In the genomic region with DNA sequence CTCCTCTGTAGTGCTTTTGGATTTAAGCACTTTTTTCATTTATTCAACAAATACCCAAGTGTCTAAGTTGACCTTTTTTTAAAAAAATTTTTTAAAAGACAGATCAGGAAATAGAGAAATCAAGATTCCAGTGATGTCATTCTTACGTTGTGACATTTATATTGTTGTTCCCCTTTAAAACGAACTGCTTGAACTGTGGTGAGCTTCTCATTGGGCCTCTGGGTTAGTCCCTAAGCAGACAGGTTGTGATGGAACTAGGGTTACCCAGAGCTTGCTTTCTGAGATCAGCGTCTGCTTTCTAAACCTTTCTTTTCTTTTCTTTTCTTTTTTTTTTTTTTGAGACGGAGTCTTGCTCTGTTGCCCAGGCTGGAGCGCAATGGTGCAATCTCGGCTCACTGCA, we compare ENCODE assay signal across 15 cellular contexts. TPM values are rescaled to one million over a fixed set of nuclear protein-coding genes. Genes with fewer than 3 reads are reported as not detected.
DNase-seq lines count a peak whose midpoint lies in the region; ATAC-seq lines count a peak whose summit lies in the region.
"Had no signal": no experiment of that assay in that cellular context is flagged by ENCODE, and none has a peak within 500 bp of the region (broad histone marks: within the 10 kb centered on the region; RNA-seq: fewer than 3 reads in every experiment).

No MANE protein-coding gene starts in this region.

- H3K27ac Mint-ChIP-seq in activated CD4-positive, alpha-beta T cell treated with anti-CD3 and anti-CD28 coated beads for 36 hours: no peak overlapping the region
- no peak overlapping the region for H3K27ac Mint-ChIP-seq in activated CD4-positive, alpha-beta T cell treated with anti-CD3 and anti-CD28 coated beads, Interleukin-2, amount 10 ng/mL, durations not matched to agents 7 days and 5 days
- H3K27ac Mint-ChIP-seq in stimulated activated naive CD8-positive, alpha-beta T cell treated with anti-CD3 and anti-CD28 coated beads, Interleukin-15, amount 100 ng/mL, for 72 hours: no peak overlapping the region
- H3K27ac Mint-ChIP-seq in activated T-helper 2 cell treated with anti-CD3 and anti-CD28 coated beads, Interferon-gamma antibody, Interleukin-2, Interleukin-4, amounts not matched to agents 10 μg/mL and 5 μg/mL and 100 μg/mL, durations not matched to agents 14 hours and 24 hours and 36 hours: peak overlapping the region; percentile 42
- no peak overlapping the region for H3K27ac Mint-ChIP-seq in immature natural killer cell
- H3K27ac Mint-ChIP-seq: B cell, HFFc6 had no signal

- ATAC-seq in activated CD4-positive, alpha-beta T cell treated with anti-CD3 and anti-CD28 coated beads for 36 hours: peak; percentile 42
- peak; percentile 57 for ATAC-seq in stimulated activated naive CD8-positive, alpha-beta T cell treated with anti-CD3 and anti-CD28 coated beads, Interleukin-15, Interleukin-2, amounts not matched to agents 100 U/mL and 50 U/mL, for 24 hours
- ATAC-seq in stimulated activated naive CD8-positive, alpha-beta T cell treated with anti-CD3 and anti-CD28 coated beads, Interleukin-15, amount 100 ng/mL, for 72 hours: no peak

- DNase-seq in activated CD4-positive, alpha-beta T cell treated with anti-CD3 and anti-CD28 coated beads for 36 hours: no peak
- DNase-seq in activated CD4-positive, alpha-beta T cell treated with anti-CD3 and anti-CD28 coated beads, Interleukin-2, amount 10 ng/mL, durations not matched to agents 7 days and 5 days: no peak
- DNase-seq in stimulated activated naive CD8-positive, alpha-beta T cell treated with anti-CD3 and anti-CD28 coated beads, Interleukin-15, Interleukin-2, amounts not matched to agents 100 U/mL and 50 U/mL, for 24 hours: no peak
- no peak for DNase-seq in stimulated activated naive CD8-positive, alpha-beta T cell treated with anti-CD3 and anti-CD28 coated beads, Interleukin-15, amount 100 ng/mL, for 72 hours
- no peak for DNase-seq in activated T-helper 2 cell treated with anti-CD3 and anti-CD28 coated beads, Interferon-gamma antibody, Interleukin-2, Interleukin-4, amounts not matched to agents 10 μg/mL and 5 μg/mL and 100 μg/mL, durations not matched to agents 14 hours and 24 hours and 36 hours (ENCODE audit: low spot score)
- DNase-seq in immature natural killer cell: no peak
- no peak for DNase-seq in NCI-H82 treated with DMSO at 0.1 percent for 48 hours (lab: John Stamatoyannopoulos, UW; ENCODE audit: unreplicated experiment)
- DNase-seq: Calu3; CD4-positive, alpha-beta memory T cell; COR-L47; DND-41; GOT3; HFFc6 had no signal

- no peaks in the 10 kb centered on the region for H3K27me3 Mint-ChIP-seq in activated CD4-positive, alpha-beta T cell treated with anti-CD3 and anti-CD28 coated beads for 36 hours
- no peaks in the 10 kb centered on the region for H3K27me3 Mint-ChIP-seq in activated CD4-positive, alpha-beta T cell treated with anti-CD3 and anti-CD28 coated beads, Interleukin-2, amount 10 ng/mL, durations not matched to agents 7 days and 5 days
- no peaks in the 10 kb centered on the region for H3K27me3 Mint-ChIP-seq in stimulated activated naive CD8-positive, alpha-beta T cell treated with anti-CD3 and anti-CD28 coated beads, Interleukin-15, amount 100 ng/mL, for 72 hours
- H3K27me3 Mint-ChIP-seq in activated T-helper 2 cell treated with anti-CD3 and anti-CD28 coated beads, Interferon-gamma antibody, Interleukin-2, Interleukin-4, amounts not matched to agents 10 μg/mL and 5 μg/mL and 100 μg/mL, durations not matched to agents 14 hours and 24 hours and 36 hours (ENCODE audit: low read depth): no peaks in the 10 kb centered on the region
- H3K27me3 Mint-ChIP-seq in immature natural killer cell (ENCODE audit: low read depth in 3 of 3): peaks cover 0 to 2% (median 0%) of the 10 kb centered on the region in 3 donors
- H3K27me3 Mint-ChIP-seq: CD4-positive, alpha-beta memory T cell had no signal

- intact Hi-C loops in activated CD4-positive, alpha-beta T cell treated with anti-CD3 and anti-CD28 coated beads for 36 hours (cut with DNase I, micrococcal nuclease): no loop called here
- intact Hi-C loops in activated T-helper 2 cell treated with anti-CD3 and anti-CD28 coated beads, Interferon-gamma antibody, Interleukin-2, Interleukin-4, amounts not matched to agents 10 μg/mL and 5 μg/mL and 100 μg/mL, durations not matched to agents 14 hours and 24 hours and 36 hours (cut with micrococcal nuclease): no loop called here

- POLR2A ChIA-PET in activated CD4-positive, alpha-beta T cell treated with anti-CD3 and anti-CD28 coated beads for 36 hours (lab: Charles Lee): interaction anchor here (0.6 kb wide), 1 partner anchor 22 kb away, joined by 3 read pairs; the partner anchor contains the start of gene GATA3
- POLR2A ChIA-PET in activated CD4-positive, alpha-beta T cell treated with anti-CD3 and anti-CD28 coated beads, Interleukin-2, amount 10 ng/mL, durations not matched to agents 7 days and 5 days (lab: Charles Lee): no interaction called here

- CTCF ChIA-PET in activated CD4-positive, alpha-beta T cell treated with anti-CD3 and anti-CD28 coated beads for 36 hours (lab: Charles Lee): interaction anchor here (0.6 kb wide), 1 partner anchor 86 kb away, joined by 3 read pairs; no protein-coding TSS in a partner anchor
- CTCF ChIA-PET in activated CD4-positive, alpha-beta T cell treated with anti-CD3 and anti-CD28 coated beads, Interleukin-2, amount 10 ng/mL, durations not matched to agents 7 days and 5 days (lab: Charles Lee): interaction anchor here (0.9 kb wide), 1 partner anchor 16 kb away, joined by 4 read pairs; no protein-coding TSS in a partner anchor

- peaks cover 25% of the 10 kb centered on the region for H3K4me1 Mint-ChIP-seq in activated CD4-positive, alpha-beta T cell treated with anti-CD3 and anti-CD28 coated beads for 36 hours
- peaks cover 25% of the 10 kb centered on the region for H3K4me1 Mint-ChIP-seq in activated CD4-positive, alpha-beta T cell treated with anti-CD3 and anti-CD28 coated beads, Interleukin-2, amount 10 ng/mL, durations not matched to agents 7 days and 5 days
- H3K4me1 Mint-ChIP-seq in stimulated activated naive CD8-positive, alpha-beta T cell treated with anti-CD3 and anti-CD28 coated beads, Interleukin-15, amount 100 ng/mL, for 72 hours: peaks cover 30% of the 10 kb centered on the region
- H3K4me1 Mint-ChIP-seq in activated T-helper 2 cell treated with anti-CD3 and anti-CD28 coated beads, Interferon-gamma antibody, Interleukin-2, Interleukin-4, amounts not matched to agents 10 μg/mL and 5 μg/mL and 100 μg/mL, durations not matched to agents 14 hours and 24 hours and 36 hours (ENCODE audit: low read depth): peaks cover 44% of the 10 kb centered on the region
- H3K4me1 Mint-ChIP-seq in immature natural killer cell: peaks cover 22 to 42% of the 10 kb centered on the region in 2 donors
- H3K4me1 Mint-ChIP-seq: B cell had no signal

- no peaks in the 10 kb centered on the region for H3K9me3 Mint-ChIP-seq in activated CD4-positive, alpha-beta T cell treated with anti-CD3 and anti-CD28 coated beads for 36 hours (ENCODE audit: low read depth)
- H3K9me3 Mint-ChIP-seq in activated CD4-positive, alpha-beta T cell treated with anti-CD3 and anti-CD28 coated beads, Interleukin-2, amount 10 ng/mL, durations not matched to agents 7 days and 5 days: no peaks in the 10 kb centered on the region
- no peaks in the 10 kb centered on the region for H3K9me3 Mint-ChIP-seq in stimulated activated naive CD8-positive, alpha-beta T cell treated with anti-CD3 and anti-CD28 coated beads, Interleukin-15, amount 100 ng/mL, for 72 hours
- H3K9me3 Mint-ChIP-seq in activated T-helper 2 cell treated with anti-CD3 and anti-CD28 coated beads, Interferon-gamma antibody, Interleukin-2, Interleukin-4, amounts not matched to agents 10 μg/mL and 5 μg/mL and 100 μg/mL, durations not matched to agents 14 hours and 24 hours and 36 hours: no peaks in the 10 kb centered on the region
- H3K9me3 Mint-ChIP-seq in immature natural killer cell: no peaks in the 10 kb centered on the region
- H3K9me3 Mint-ChIP-seq: CD4-positive, alpha-beta memory T cell; HFFc6 had no signal

- H3K36me3 Mint-ChIP-seq in activated CD4-positive, alpha-beta T cell treated with anti-CD3 and anti-CD28 coated beads for 36 hours (ENCODE audit: low read depth): peaks cover 41% of the 10 kb centered on the region
- peaks cover 55% of the 10 kb centered on the region for H3K36me3 Mint-ChIP-seq in activated CD4-positive, alpha-beta T cell treated with anti-CD3 and anti-CD28 coated beads, Interleukin-2, amount 10 ng/mL, durations not matched to agents 7 days and 5 days (ENCODE audit: low read depth)
- peaks cover 75% of the 10 kb centered on the region for H3K36me3 Mint-ChIP-seq in activated T-helper 2 cell treated with anti-CD3 and anti-CD28 coated beads, Interferon-gamma antibody, Interleukin-2, Interleukin-4, amounts not matched to agents 10 μg/mL and 5 μg/mL and 100 μg/mL, durations not matched to agents 14 hours and 24 hours and 36 hours (ENCODE audit: low read depth)
- H3K36me3 Mint-ChIP-seq in immature natural killer cell: peaks cover 26 to 41% (median 26%) of the 10 kb centered on the region in 3 donors

- H3K4me3 Mint-ChIP-seq in activated CD4-positive, alpha-beta T cell treated with anti-CD3 and anti-CD28 coated beads for 36 hours: no peak overlapping the region
- H3K4me3 Mint-ChIP-seq in activated CD4-positive, alpha-beta T cell treated with anti-CD3 and anti-CD28 coated beads, Interleukin-2, amount 10 ng/mL, durations not matched to agents 7 days and 5 days: no peak overlapping the region
- no peak overlapping the region for H3K4me3 Mint-ChIP-seq in stimulated activated naive CD8-positive, alpha-beta T cell treated with anti-CD3 and anti-CD28 coated beads, Interleukin-15, amount 100 ng/mL, for 72 hours
- no peak overlapping the region for H3K4me3 Mint-ChIP-seq in activated T-helper 2 cell treated with anti-CD3 and anti-CD28 coated beads, Interferon-gamma antibody, Interleukin-2, Interleukin-4, amounts not matched to agents 10 μg/mL and 5 μg/mL and 100 μg/mL, durations not matched to agents 14 hours and 24 hours and 36 hours (ENCODE audit: low read depth)
- no peak overlapping the region for H3K4me3 Mint-ChIP-seq in immature natural killer cell
- H3K4me3 Mint-ChIP-seq: B cell; CD4-positive, alpha-beta memory T cell; HFFc6 had no signal

RNA-seq across cellular contexts. Expression of gene GATA3, which starts 22.5 kb away (rescaled TPM):
- 10 to 100 TPM; 23.5 to 30.2 TPM for total RNA-seq in activated CD4-positive, alpha-beta T cell treated with anti-CD3 and anti-CD28 coated beads for 36 hours
- 10 to 100 TPM; 48.1 to 52.0 TPM for total RNA-seq in activated CD4-positive, alpha-beta T cell treated with anti-CD3 and anti-CD28 coated beads, Interleukin-2, amount 10 ng/mL, durations not matched to agents 7 days and 5 days
- total RNA-seq in activated T-helper 2 cell treated with anti-CD3 and anti-CD28 coated beads, Interferon-gamma antibody, Interleukin-2, Interleukin-4, amounts not matched to agents 10 μg/mL and 5 μg/mL and 100 μg/mL, durations not matched to agents 14 hours and 24 hours and 36 hours: 281 and 293 TPM in 2 replicates
- 10 to 100 TPM; 27.2 to 52.1 (median 36.8) TPM for polyA plus RNA-seq in immature natural killer cell
- polyA plus RNA-seq: AG04450 had no signal
